Comparison of ENCODE assay signal across 8 cellular contexts in genomic region chr3:133662256-133662773, GRCh38. TPM values are rescaled to one million over a fixed set of nuclear protein-coding genes. Genes with fewer than 3 reads are reported as not detected.
DNase-seq lines count a peak whose midpoint lies in the region; ATAC-seq and TF ChIP-seq lines count a peak whose summit lies in the region.

No MANE protein-coding gene starts in this region.

- H3K4me3 ChIP-seq in fibroblast of villous mesenchyme (ENCODE audit: low read depth, low read length): peak overlapping the region; percentile 86

- TF ChIP-seq CTCF in fibroblast of villous mesenchyme (IDR thresholded peaks at IDR 0.05; ENCODE audit: insufficient read depth, low read depth, low read length) (no peak), neural crest cell (conservative IDR thresholded peaks at IDR 0.05) (no peak)

- peak; percentile 38 for DNase-seq in stimulated activated CD4-positive, alpha-beta T cell treated with anti-CD3 and anti-CD28 coated beads, Interleukin-15, amount 100 ng/mL, for 24 hours
- DNase-seq in stimulated activated CD4-positive, alpha-beta T cell treated with anti-CD3 and anti-CD28 coated beads, Interleukin-4, amount 100 ng/mL, for 1 hour: no peak
- DNase-seq in NCI-H146 treated with DMSO at 0.1 percent for 48 hours (lab: John Stamatoyannopoulos, UW; ENCODE audit: unreplicated experiment) (peak; percentile 76), fibroblast of villous mesenchyme (ENCODE audit: low read depth) (peak; percentile 21), neural crest cell (ENCODE audit: low read depth, low spot score) (no peak), NCI-H128 (lab: John Stamatoyannopoulos, UW; ENCODE audit: unreplicated experiment) (no peak)
- DNase-seq in activated CD4-positive, alpha-beta T cell treated with anti-CD3 and anti-CD28 coated beads, Interleukin-2, amount 10 ng/mL, durations not matched to agents 24 days and 14 days: peak; percentile 74

- H3K27me3 Mint-ChIP-seq in activated CD4-positive, alpha-beta T cell treated with anti-CD3 and anti-CD28 coated beads, Interleukin-2, amount 10 ng/mL, durations not matched to agents 24 days and 14 days: no peaks in the 10 kb centered on the region
- H3K27me3 Mint-ChIP-seq in neural crest cell (ENCODE audit: low read depth): no peaks in the 10 kb centered on the region

- peak; percentile 43 for ATAC-seq in HG02588 (IDR thresholded peaks at IDR 0.05; ENCODE audit: unreplicated experiment)

- H3K4me1 Mint-ChIP-seq in activated CD4-positive, alpha-beta T cell treated with anti-CD3 and anti-CD28 coated beads, Interleukin-2, amount 10 ng/mL, durations not matched to agents 24 days and 14 days: peaks cover 26% of the 10 kb centered on the region
- peaks cover 43% of the 10 kb centered on the region for H3K4me1 Mint-ChIP-seq in neural crest cell

- peak overlapping the region; percentile 86 for H3K4me3 Mint-ChIP-seq in activated CD4-positive, alpha-beta T cell treated with anti-CD3 and anti-CD28 coated beads, Interleukin-2, amount 10 ng/mL, durations not matched to agents 24 days and 14 days
- peak overlapping the region; percentile 98 for H3K4me3 Mint-ChIP-seq in neural crest cell

- peak overlapping the region; percentile 94 for H3K27ac Mint-ChIP-seq in activated CD4-positive, alpha-beta T cell treated with anti-CD3 and anti-CD28 coated beads, Interleukin-2, amount 10 ng/mL, durations not matched to agents 24 days and 14 days
- H3K27ac Mint-ChIP-seq in neural crest cell (ENCODE audit: unreplicated experiment): peak overlapping the region; percentile 98

- intact Hi-C loops in activated CD4-positive, alpha-beta T cell treated with anti-CD3 and anti-CD28 coated beads, Interleukin-2, amount 10 ng/mL, durations not matched to agents 24 days and 14 days (cut with micrococcal nuclease): loop anchor here (1.0 to 10.0 kb wide), 7 partner anchors 65 to 1246 kb away; partner anchors contain the start of genes ANAPC13, CDV3, CEP63 and DNAJC13

- peaks cover 26% of the 10 kb centered on the region for H3K36me3 Mint-ChIP-seq in activated CD4-positive, alpha-beta T cell treated with anti-CD3 and anti-CD28 coated beads, Interleukin-2, amount 10 ng/mL, durations not matched to agents 24 days and 14 days (ENCODE audit: low read depth)
- H3K36me3 Mint-ChIP-seq in neural crest cell (ENCODE audit: low read depth): no peaks in the 10 kb centered on the region

- no peaks in the 10 kb centered on the region for H3K9me3 Mint-ChIP-seq in activated CD4-positive, alpha-beta T cell treated with anti-CD3 and anti-CD28 coated beads, Interleukin-2, amount 10 ng/mL, durations not matched to agents 24 days and 14 days
- H3K9me3 Mint-ChIP-seq in neural crest cell: no peaks in the 10 kb centered on the region

RNA-seq across cellular contexts. Expression of gene TOPBP1, which starts 0.6 kb away (rescaled TPM):
- 92.6 and 97.9 TPM in 2 replicates for total RNA-seq in activated CD4-positive, alpha-beta T cell treated with anti-CD3 and anti-CD28 coated beads, Interleukin-2, amount 10 ng/mL, durations not matched to agents 24 days and 14 days
- 42.2 and 51.4 TPM in 2 replicates for total RNA-seq in fibroblast of villous mesenchyme
- 56.0 and 58.8 TPM in 2 replicates for total RNA-seq in neural crest cell

Comparison
In these comparisons a context has a peak if more than half of its experiments do, and no peak if none do; other contexts are left out.
1. DNase-seq: peak in stimulated activated CD4-positive, alpha-beta T cell treated with anti-CD3 and anti-CD28 coated beads, Interleukin-15, amount 100 ng/mL, for 24 hours (single experiment), NCI-H146 treated with DMSO at 0.1 percent for 48 hours (single experiment), activated CD4-positive, alpha-beta T cell treated with anti-CD3 and anti-CD28 coated beads, Interleukin-2, amount 10 ng/mL, durations not matched to agents 24 days and 14 days (single experiment) and fibroblast of villous mesenchyme (single experiment); none in stimulated activated CD4-positive, alpha-beta T cell treated with anti-CD3 and anti-CD28 coated beads, Interleukin-4, amount 100 ng/mL, for 1 hour (single experiment), neural crest cell (single experiment) and NCI-H128 (single experiment).